In the genomic region with DNA sequence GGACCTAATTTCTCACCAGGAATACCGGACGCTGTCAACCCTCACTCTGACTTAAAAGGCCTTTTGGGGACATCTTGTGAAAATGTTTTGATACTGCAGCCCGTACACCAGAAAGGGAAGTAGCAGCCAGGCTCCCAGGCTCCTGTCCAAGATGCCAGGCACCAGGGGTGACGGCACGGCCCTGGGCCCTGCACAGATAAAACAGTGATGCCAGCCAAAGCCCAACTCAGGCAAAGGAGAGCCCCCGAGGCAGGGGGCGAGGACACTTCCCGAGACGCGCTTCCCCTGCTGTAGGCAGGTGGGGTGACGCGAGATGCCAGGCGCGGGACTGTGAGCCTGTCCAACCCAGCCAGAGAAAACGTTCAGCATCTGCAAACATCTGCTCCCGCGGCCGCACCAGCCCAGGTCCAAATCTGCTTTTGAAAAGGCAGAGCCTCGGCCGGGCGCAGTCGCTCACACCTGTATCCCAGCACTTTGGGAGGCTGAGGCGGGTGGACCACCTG, we compare ENCODE assay signal across 8 cellular contexts. TPM values are rescaled to one million over a fixed set of nuclear protein-coding genes. Genes with fewer than 3 reads are reported as not detected.
DNase-seq lines count a peak whose midpoint lies in the region; ATAC-seq and TF ChIP-seq lines count a peak whose summit lies in the region.

No MANE protein-coding gene starts in this region.

- H3K9me3 ChIP-seq in RWPE2 (ENCODE audit: severe bottlenecking) (no peaks in the 10 kb centered on the region), testis (no peaks in the 10 kb centered on the region)

- intact Hi-C loops in testis (cut with DNase I; ENCODE audit: low total_unique reads): no loop called here

- TF ChIP-seq POLR2A in testis (IDR thresholded peaks at IDR 0.05): no peak

- ATAC-seq in RWPE2 (ENCODE audit: low read depth): peak; percentile 80
- no peak for ATAC-seq in HG03442 (IDR thresholded peaks at IDR 0.05; ENCODE audit: unreplicated experiment)

- H3K4me1 ChIP-seq in RWPE2 (ENCODE audit: insufficient read depth, poor library complexity, severe bottlenecking) (no peaks in the 10 kb centered on the region), testis (no peaks in the 10 kb centered on the region)

- TF ChIP-seq CTCF in HFF-Myc (IDR thresholded peaks at IDR 0.05; ENCODE audit: low read depth, low read length, missing control alignments) (peak; percentile 16), RWPE2 (IDR thresholded peaks at IDR 0.05; ENCODE audit: poor library complexity, severe bottlenecking) (peak; percentile 47), testis (IDR thresholded peaks at IDR 0.05) (peak in 2 of 3 experiments; percentile 16 to 20)

- H3K36me3 ChIP-seq in RWPE2 (ENCODE audit: low read depth) (no peaks in the 10 kb centered on the region), testis (ENCODE audit: low read depth, missing control alignments) (no peaks in the 10 kb centered on the region)

- H3K27ac ChIP-seq in RWPE2 (ENCODE audit: poor library complexity, severe bottlenecking): no peak overlapping the region
- no peak overlapping the region for H3K27ac ChIP-seq in testis

- DNase-seq in HFF-Myc (ENCODE audit: extremely low read depth, low read depth): no peak
- DNase-seq in RWPE2 (ENCODE audit: low spot score): no peak
- peak; percentile 41 for DNase-seq in germinal center (ENCODE audit: low spot score)
- peak; percentile 66 for DNase-seq in testis
- DNase-seq in activated naive CD4-positive, alpha-beta T cell treated with Interleukin-2 at 50 U/mL for 16 hours: no peak
- no peak for DNase-seq in SW 1271 (lab: John Stamatoyannopoulos, UW)
- no peak for DNase-seq in middle frontal gyrus (ENCODE audit: extremely low spot score, low spot score)

- 62 to 65% methylated on average over 8 to 23 of the region's 23 CpGs for WGBS in testis, 2 donors

- H3K27me3 ChIP-seq in RWPE2 (ENCODE audit: insufficient read depth, poor library complexity, severe bottlenecking) (no peaks in the 10 kb centered on the region), testis (no peaks in the 10 kb centered on the region)

- H3K4me3 ChIP-seq in HFF-Myc (replicated peaks; ENCODE audit: low read depth, low read length) (no peak overlapping the region), RWPE2 (ENCODE audit: severe bottlenecking) (no peak overlapping the region), testis (no peak overlapping the region)

RNA-seq across cellular contexts. Expression of a gene that starts 15.7 kb away (rescaled TPM):
- total RNA-seq in testis: 10 to 100 TPM; 32.9 to 37.8 TPM
- 61.4 TPM for polyA plus RNA-seq in testis (ENCODE audit: insufficient read depth, low read depth, low replicate concordance)

RNA-seq across cellular contexts. Expression of a gene that starts 56.4 kb away (rescaled TPM):
- 1 to 10 TPM; 3.2 to 3.4 TPM for total RNA-seq in testis
- polyA plus RNA-seq in testis (ENCODE audit: insufficient read depth, low read depth, low replicate concordance): 3.5 TPM

Comparison
In these comparisons a context has a peak if more than half of its experiments do, and no peak if none do; other contexts are left out.
1. DNase-seq: peak in germinal center (single experiment) and testis (single experiment); none in HFF-Myc (single experiment), RWPE2 (single experiment), activated naive CD4-positive, alpha-beta T cell treated with Interleukin-2 at 50 U/mL for 16 hours (single experiment), SW 1271 (0 of 2) and middle frontal gyrus (single experiment).
2. Peak in every context shown above with its lines, with median percentiles within 50 percentile points of each other: CTCF ChIP-seq.